Comparison of ENCODE assay signal across 1 cellular context in genomic region chr20:44861547-44862006, GRCh38.
TF ChIP-seq lines count a peak whose summit lies in the region.

No MANE protein-coding gene starts in this region.

TF ChIP-seq in WTC11, 78 proteins besides CTCF, POLR2A, EP300 and RAD21 (continued from another document):
- TF ChIP-seq ZNF425 (CRISPR knock-in tag; conservative IDR thresholded peaks at IDR 0.05) (no peak), TCF7 (CRISPR knock-in tag; IDR thresholded peaks at IDR 0.05; ENCODE audit: low read depth) (no peak), OVOL2 (CRISPR knock-in tag; IDR thresholded peaks at IDR 0.05; ENCODE audit: borderline replicate concordance) (no peak), CBFB (CRISPR knock-in tag; IDR thresholded peaks at IDR 0.05; ENCODE audit: low read depth) (no peak), ZNF423 (CRISPR knock-in tag; IDR thresholded peaks at IDR 0.05) (no peak), RORB (CRISPR knock-in tag; IDR thresholded peaks at IDR 0.05) (no peak), NFE2L1 (CRISPR knock-in tag; IDR thresholded peaks at IDR 0.05) (no peak), E2F4 (CRISPR knock-in tag; IDR thresholded peaks at IDR 0.05; ENCODE audit: borderline replicate concordance, low read depth) (no peak), PRDM15 (CRISPR knock-in tag; IDR thresholded peaks at IDR 0.05) (no peak)
